21 cellular contexts compared by ENCODE assay signal in genomic region chr15:21889542-21889941, GRCh38. TPM values are rescaled to one million over a fixed set of nuclear protein-coding genes. Genes with fewer than 3 reads are reported as not detected.
"Had no signal": no experiment of that assay in that cellular context is flagged by ENCODE, and none has a peak within 500 bp of the region (broad histone marks: within the 10 kb centered on the region; RNA-seq: fewer than 3 reads in every experiment).

No MANE protein-coding gene starts in this region.

RNA-seq across cellular contexts. Expression of gene POTEB, which starts 12.0 kb away (rescaled TPM):
- total RNA-seq: hepatocyte, kidney, kidney epithelial cell, left cardiac atrium, left colon, left lobe of liver, left lung, left ventricle myocardium inferior, left ventricle myocardium superior, liver, lower leg skin, lower lobe of right lung, lung, lung microvascular endothelial cell, mammary epithelial cell, mesenteric fat pad, mesothelial cell of epicardium, mononuclear cell, mucosa of descending colon, mucosa of gallbladder, myocyte had no signal
